Comparison of ENCODE assay signal across 13 cellular contexts in genomic region chr20:33649201-33649631, GRCh38. TPM values are rescaled to one million over a fixed set of nuclear protein-coding genes. Genes with fewer than 3 reads are reported as not detected.
DNase-seq lines count a peak whose midpoint lies in the region; ATAC-seq and TF ChIP-seq lines count a peak whose summit lies in the region.
"Had no signal": no experiment of that assay in that cellular context is flagged by ENCODE, and none has a peak within 500 bp of the region (broad histone marks: within the 10 kb centered on the region; RNA-seq: fewer than 3 reads in every experiment).

No MANE protein-coding gene starts in this region.

- peaks cover 4% of the 10 kb centered on the region for H3K36me3 ChIP-seq in CD8-positive, alpha-beta T cell (ENCODE audit: insufficient read depth, low read length)
- peaks cover 0 to 27% (median 0%) of the 10 kb centered on the region in 3 donors for H3K36me3 ChIP-seq in Peyer's patch

- CTCF ChIA-PET in CD8-positive, alpha-beta T cell (lab: Charles Lee), result interaction anchor here (0.7 to 2.6 kb wide), 3 partner anchors 9 to 192 kb away, joined by 3 to 7 read pairs (median 5); no protein-coding TSS in a partner anchor

- peak overlapping the region; percentile 60 for H3K27ac Mint-ChIP-seq in CD8-positive, alpha-beta T cell
- H3K27ac Mint-ChIP-seq: activated T-cell treated with anti-CD3 and anti-CD28 coated beads, Interleukin-2, amount 50 U/mL, for 72 hours had no signal

- no peak for TF ChIP-seq POLR2A in Peyer's patch (IDR thresholded peaks at IDR 0.05)

- H3K27me3 ChIP-seq in CD8-positive, alpha-beta T cell (ENCODE audit: insufficient read depth, low read length), result no peaks in the 10 kb centered on the region
- H3K27me3 ChIP-seq in Peyer's patch, result no peaks in the 10 kb centered on the region

- no peaks in the 10 kb centered on the region for H3K27me3 Mint-ChIP-seq in CD8-positive, alpha-beta T cell (ENCODE audit: low read depth)

- H3K9me3 Mint-ChIP-seq in CD8-positive, alpha-beta T cell, result no peaks in the 10 kb centered on the region
- H3K9me3 Mint-ChIP-seq: activated T-cell treated with anti-CD3 and anti-CD28 coated beads, Interleukin-2, amount 50 U/mL, for 72 hours; nephron had no signal

- DNase-seq in CD8-positive, alpha-beta T cell, result no peak
- peak; percentile 69 to 90 for DNase-seq in NCI-H446 (lab: John Stamatoyannopoulos, UW)
- DNase-seq in fibroblast of villous mesenchyme (ENCODE audit: low read depth), result peak; percentile 34
- peak; percentile 55 for DNase-seq in pons (ENCODE audit: low spot score)
- no peak for DNase-seq in Peyer's patch
- no peak for DNase-seq in NCI-H146 (lab: John Stamatoyannopoulos, UW)
- DNase-seq in germinal center (ENCODE audit: low spot score), result no peak
- DNase-seq: activated T-cell treated with anti-CD3 and anti-CD28 coated beads, Interleukin-2, amount 50 U/mL, for 72 hours; PC-3; stimulated activated CD4-positive, alpha-beta T cell treated with anti-CD3 and anti-CD28 coated beads, Interleukin-4, amount 100 ng/mL, for 24 hours had no signal

- ATAC-seq in CD8-positive, alpha-beta T cell, result no peak
- ATAC-seq in GM21619 (IDR thresholded peaks at IDR 0.05; ENCODE audit: unreplicated experiment), result no peak
- ATAC-seq: activated T-cell treated with anti-CD3 and anti-CD28 coated beads, Interleukin-2, amount 50 U/mL, for 72 hours; PC-3 had no signal

- H3K4me1 Mint-ChIP-seq in CD8-positive, alpha-beta T cell (ENCODE audit: low read depth), result peaks cover 23% of the 10 kb centered on the region

- intact Hi-C loops in CD8-positive, alpha-beta T cell (cut with DNase I, micrococcal nuclease), result no loop called here

- H3K27ac ChIP-seq in CD8-positive, alpha-beta T cell (ENCODE audit: low read depth, low read length), result no peak overlapping the region
- H3K27ac ChIP-seq in Peyer's patch, result no peak overlapping the region

- POLR2A ChIA-PET in CD8-positive, alpha-beta T cell (lab: Charles Lee), result interaction anchor here (1.6 kb wide), 1 partner anchor 14 kb away, joined by 4 read pairs; no protein-coding TSS in a partner anchor

- H3K9me3 ChIP-seq in CD8-positive, alpha-beta T cell (ENCODE audit: low read length), result no peaks in the 10 kb centered on the region
- H3K9me3 ChIP-seq in Peyer's patch, result no peaks in the 10 kb centered on the region
- H3K9me3 ChIP-seq: thoracic aorta had no signal

- H3K4me1 ChIP-seq in CD8-positive, alpha-beta T cell (ENCODE audit: insufficient read depth, low read length), result no peaks in the 10 kb centered on the region
- peaks cover 0 to 46% (median 2%) of the 10 kb centered on the region in 4 donors for H3K4me1 ChIP-seq in Peyer's patch

- H3K4me3 Mint-ChIP-seq in CD8-positive, alpha-beta T cell, result no peak overlapping the region
- H3K4me3 Mint-ChIP-seq: activated T-cell treated with anti-CD3 and anti-CD28 coated beads, Interleukin-2, amount 50 U/mL, for 72 hours; nephron had no signal

- no peak overlapping the region for H3K4me3 ChIP-seq in CD8-positive, alpha-beta T cell (ENCODE audit: low read depth, low read length)
- H3K4me3 ChIP-seq in fibroblast of villous mesenchyme (ENCODE audit: low read depth, low read length) (no peak overlapping the region), Peyer's patch (no peak overlapping the region)
- H3K4me3 ChIP-seq: thoracic aorta had no signal

- peaks cover 21% of the 10 kb centered on the region for H3K36me3 Mint-ChIP-seq in CD8-positive, alpha-beta T cell

- TF ChIP-seq CTCF in CD8-positive, alpha-beta T cell (IDR thresholded peaks at IDR 0.05), result no peak
- TF ChIP-seq CTCF in fibroblast of villous mesenchyme (IDR thresholded peaks at IDR 0.05; ENCODE audit: insufficient read depth, low read depth, low read length) (no peak), Peyer's patch (IDR thresholded peaks at IDR 0.05) (no peak)

RNA-seq across cellular contexts. Expression of gene C20orf144, which starts 12.9 kb away (rescaled TPM):
- total RNA-seq in CD8-positive, alpha-beta T cell, result under 1 TPM; 0.25 to 0.27 TPM
- total RNA-seq in fibroblast of villous mesenchyme (under 0.01 and 0.32 TPM in 2 replicates), Peyer's patch (not detected)
- total RNA-seq: PC-3, thoracic aorta had no signal

RNA-seq across cellular contexts. Expression of gene ACTL10, which starts 17.5 kb away (rescaled TPM):
- total RNA-seq in CD8-positive, alpha-beta T cell, result under 1 TPM; 0.65 to 0.75 TPM
- total RNA-seq in fibroblast of villous mesenchyme (1.7 and 2.6 TPM in 2 replicates), Peyer's patch (1 to 10 TPM in 3 of 4 donors, not detected in 1; 1.2 to 3.1 (median 2.5) TPM)

RNA-seq across cellular contexts. Expression of gene NECAB3, which starts 25.0 kb away (rescaled TPM):
- total RNA-seq in CD8-positive, alpha-beta T cell, result 1 to 10 TPM; 5.7 to 5.9 TPM
- 22.0 and 23.8 TPM in 2 replicates for total RNA-seq in fibroblast of villous mesenchyme
- total RNA-seq in Peyer's patch, result 100 to 1,000 TPM in 3 of 4 donors, 10 to 100 TPM in 1; 77.1 to 146 (median 110) TPM

RNA-seq across cellular contexts. Expression of gene E2F1, which starts 37.0 kb away (rescaled TPM):
- total RNA-seq in CD8-positive, alpha-beta T cell, result 1 to 10 TPM; 1.2 to 1.3 TPM
- total RNA-seq in fibroblast of villous mesenchyme (7.1 and 7.3 TPM in 2 replicates), Peyer's patch (10 to 100 TPM in 1 of 4 donors, 1 to 10 TPM in 3; 2.1 to 32.2 (median 4.9) TPM)

Comparison
In these comparisons a context has a peak if more than half of its experiments do, and no peak if none do; other contexts are left out.
1. DNase-seq: peak in NCI-H446 (2 of 2), fibroblast of villous mesenchyme (single experiment) and pons (single experiment); none in CD8-positive, alpha-beta T cell (0 of 7), Peyer's patch (0 of 3), NCI-H146 (single experiment) and germinal center (single experiment).